In the genomic region with DNA sequence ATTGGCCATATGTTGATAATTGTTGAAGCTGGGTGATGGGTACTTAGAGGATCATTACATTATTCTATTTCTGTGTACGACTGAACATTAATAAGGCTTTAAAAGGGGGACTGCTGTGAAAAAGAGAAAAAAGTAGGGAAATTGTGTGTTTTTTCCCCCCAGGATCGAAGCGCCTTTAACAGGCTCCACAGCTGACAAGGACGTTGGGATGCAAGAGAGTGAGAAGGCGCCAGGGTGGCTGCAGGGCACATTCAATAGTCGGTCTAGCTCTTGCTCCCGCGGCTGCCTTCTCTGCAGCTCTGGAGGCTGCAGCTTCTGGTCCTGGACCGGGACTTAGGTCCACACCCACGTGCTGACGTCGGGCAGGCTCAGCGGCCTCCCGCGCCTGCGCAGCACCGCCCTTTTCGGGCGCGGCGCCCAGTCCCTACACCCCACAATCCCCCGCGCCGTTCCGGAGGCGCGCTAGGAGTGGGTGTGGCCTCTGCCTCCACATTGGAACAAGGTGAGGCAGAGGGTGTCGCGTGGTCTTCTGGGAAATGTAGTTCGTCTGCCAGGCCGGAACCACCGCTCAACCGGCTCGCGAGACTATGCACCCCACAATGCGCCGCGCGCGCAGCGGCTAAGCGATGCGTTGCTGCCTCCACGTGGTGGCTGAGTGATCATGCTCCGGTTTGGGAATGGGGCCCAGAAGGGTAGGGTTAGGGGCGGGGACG, we compare ENCODE assay signal across 8 cellular contexts. TPM values are rescaled to one million over a fixed set of nuclear protein-coding genes. Genes with fewer than 3 reads are reported as not detected.
DNase-seq lines count a peak whose midpoint lies in the region; ATAC-seq, FAIRE-seq and TF ChIP-seq lines count a peak whose summit lies in the region.

No MANE protein-coding gene starts in this region.

- no peaks in the 10 kb centered on the region for H3K27me3 Mint-ChIP-seq in mesothelial cell of epicardium (ENCODE audit: low read depth)

- peak; percentile 95 for ATAC-seq in GM21381 (IDR thresholded peaks at IDR 0.05; ENCODE audit: unreplicated experiment)

- peak overlapping the region; percentile 68 for H3K27ac Mint-ChIP-seq in mesothelial cell of epicardium

- FAIRE-seq in endometrium (lab: Jason Lieb, UNC): peak; percentile 98

- TF ChIP-seq CTCF in mesothelial cell of epicardium (IDR thresholded peaks at IDR 0.05; ENCODE audit: unreplicated experiment): peak; percentile 79

- H3K36me3 Mint-ChIP-seq in mesothelial cell of epicardium: no peaks in the 10 kb centered on the region

- H3K4me3 Mint-ChIP-seq in mesothelial cell of epicardium: peak overlapping the region; percentile 56

- DNase-seq in D341Med (ENCODE audit: low spot score) (peak; percentile 99), HUDEP-2 (lab: John Stamatoyannopoulos, UW; ENCODE audit: unreplicated experiment in 76 of 76) (peak; percentile 52 to 100 (median 100)), NOMO-1 treated with dmso at 0.1 percent for 144 hours (lab: John Stamatoyannopoulos, UW; ENCODE audit: unreplicated experiment) (peak; percentile 98), mesothelial cell of epicardium (ENCODE audit: low spot score in 2 of 2, unreplicated experiment in 2 of 2) (peak; percentile 98 to 99)
- DNase-seq in activated CD8-positive, alpha-beta memory T cell treated with anti-CD3 and anti-CD28 coated beads, Interleukin-2, amount 50 U/mL, for 24 hours (ENCODE audit: extremely low read depth): peak; percentile 97
- peak; percentile 100 for DNase-seq in stimulated activated CD8-positive, alpha-beta memory T cell treated with anti-CD3 and anti-CD28 coated beads, Interleukin-15, amount 100 ng/mL, for 48 hours (ENCODE audit: low read depth in 2 of 2)

- peaks cover 15% of the 10 kb centered on the region for H3K4me1 Mint-ChIP-seq in mesothelial cell of epicardium

- H3K9me3 Mint-ChIP-seq in mesothelial cell of epicardium: no peaks in the 10 kb centered on the region

RNA-seq across cellular contexts. Expression of a gene that starts 4.9 kb away (rescaled TPM):
- 25.7 to 28.5 TPM (median 27.5 TPM) in 3 replicates for total RNA-seq in mesothelial cell of epicardium

RNA-seq across cellular contexts. Expression of a gene that starts 23.2 kb away (rescaled TPM):
- not detected in 3 replicates for total RNA-seq in mesothelial cell of epicardium

RNA-seq across cellular contexts. Expression of a gene that starts 29.0 kb away (rescaled TPM):
- total RNA-seq in mesothelial cell of epicardium: 0.62 to 1.4 TPM (median 0.92 TPM) in 3 replicates

RNA-seq across cellular contexts. Expression of a gene that starts 31.0 kb away (rescaled TPM):
- 16.3 to 18.9 TPM (median 17.1 TPM) in 3 replicates for total RNA-seq in mesothelial cell of epicardium

Comparison
In these comparisons a context has a peak if more than half of its experiments do, and no peak if none do; other contexts are left out.
1. Peak in every context shown above with its lines: DNase-seq and ATAC-seq.